ENCODE assay signal across 8 cellular contexts in genomic region chr3:157493627-157494550, GRCh38.
DNase-seq lines count a peak whose midpoint lies in the region; ATAC-seq and TF ChIP-seq lines count a peak whose summit lies in the region.

No MANE protein-coding gene starts in this region.

- no peak; the same call in 2 of the 3 replicates for ATAC-seq in RWPE2 (ENCODE audit: low read depth)
- ATAC-seq in GM21381 (IDR thresholded peaks at IDR 0.05; ENCODE audit: unreplicated experiment) = no peak
- ATAC-seq in GM21717 (IDR thresholded peaks at IDR 0.05; ENCODE audit: unreplicated experiment) = no peak
- no peak for ATAC-seq in HG02623 (IDR thresholded peaks at IDR 0.05; ENCODE audit: unreplicated experiment)

- H3K36me3 ChIP-seq in RWPE2 (ENCODE audit: low read depth) = no peaks in the 10 kb centered on the region

- H3K27me3 ChIP-seq in RWPE2 (ENCODE audit: insufficient read depth, poor library complexity, severe bottlenecking) = no peaks in the 10 kb centered on the region

- H3K4me3 ChIP-seq in RWPE2 (ENCODE audit: severe bottlenecking) = no peak overlapping the region
- no peak overlapping the region for H3K4me3 ChIP-seq in foreskin fibroblast (ENCODE audit: low read depth in 1 of 2, low read length in 2 of 2)
- no peak overlapping the region for H3K4me3 ChIP-seq in retinal pigment epithelial cell (ENCODE audit: low read length)

- TF ChIP-seq CTCF in RWPE2 (IDR thresholded peaks at IDR 0.05; ENCODE audit: poor library complexity, severe bottlenecking) (peak; percentile 87), foreskin fibroblast (IDR thresholded peaks at IDR 0.05; ENCODE audit: low read depth, low read length) (peak; percentile 49), retinal pigment epithelial cell (conservative IDR thresholded peaks at IDR 0.05; ENCODE audit: low read depth, low read length) (peak; percentile 66)

- H3K27ac ChIP-seq in RWPE2 (ENCODE audit: poor library complexity, severe bottlenecking) = no peak overlapping the region

- no peaks in the 10 kb centered on the region for H3K9me3 ChIP-seq in RWPE2 (ENCODE audit: severe bottlenecking)

- DNase-seq in DMS153 treated with DMSO at 0.1 percent for 48 hours (lab: John Stamatoyannopoulos, UW; ENCODE audit: unreplicated experiment) (peak; percentile 20), Kasumi-1 (lab: John Stamatoyannopoulos, UW) (peak; percentile 53 to 69), RWPE2 (ENCODE audit: low spot score) (no peak), foreskin fibroblast (peak; percentile 50 to 79), retinal pigment epithelial cell (ENCODE audit: low read depth) (peak; percentile 16)

- H3K4me1 ChIP-seq in RWPE2 (ENCODE audit: insufficient read depth, poor library complexity, severe bottlenecking) = peaks cover 2% of the 10 kb centered on the region
